Comparison of ENCODE assay signal across 37 cellular contexts in the genomic region with DNA sequence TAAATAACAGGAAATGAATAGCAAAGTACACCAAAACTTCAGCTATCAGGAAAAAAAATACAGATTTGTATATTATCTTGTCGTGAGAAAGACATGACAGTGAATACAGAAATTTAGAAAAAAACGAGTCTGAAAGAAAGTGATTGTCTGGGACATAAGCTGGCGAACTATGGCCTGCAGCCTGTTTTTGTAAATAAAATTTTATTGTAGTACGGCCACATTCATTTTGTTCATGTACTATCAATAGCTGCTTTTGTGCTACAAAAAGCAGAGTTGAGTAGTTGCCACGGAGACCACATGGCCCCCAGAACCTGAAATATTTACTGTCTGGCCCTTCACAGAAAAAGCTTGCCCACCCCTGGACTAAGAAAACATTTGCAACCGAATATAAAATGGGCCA. TPM values are rescaled to one million over a fixed set of nuclear protein-coding genes. Genes with fewer than 3 reads are reported as not detected.
"Had no signal": no experiment of that assay in that cellular context is flagged by ENCODE, and none has a peak within 500 bp of the region (broad histone marks: within the 10 kb centered on the region; RNA-seq: fewer than 3 reads in every experiment).

No MANE protein-coding gene starts in this region.

- H3K27ac ChIP-seq: cardiac muscle cell, colonic mucosa, dorsolateral prefrontal cortex, foreskin keratinocyte, heart right ventricle, lower lobe of right lung, ovary, upper lobe of left lung, vagina had no signal

- H3K4me1 ChIP-seq: colonic mucosa, foreskin keratinocyte had no signal

- H3K27me3 ChIP-seq: ascending aorta, cardiac muscle cell, colonic mucosa, dorsolateral prefrontal cortex, foreskin keratinocyte, heart right ventricle, ovary, upper lobe of left lung, vagina had no signal

- DNase-seq: activated CD4-positive, alpha-beta T cell treated with anti-CD3 and anti-CD28 coated beads for 36 hours; activated CD4-positive, alpha-beta T cell treated with anti-CD3 and anti-CD28 coated beads, Interleukin-2, amount 50 U/mL, for 48 hours; activated CD4-positive, CD25-positive, alpha-beta regulatory T cell; activated CD8-positive, alpha-beta memory T cell treated with anti-CD3 and anti-CD28 coated beads, Interleukin-2, amount 50 U/mL, for 4 hours; activated effector memory CD4-positive, alpha-beta T cell treated with anti-CD3 and anti-CD28 coated beads, Interleukin-2, amount 50 U/mL, for 16 hours; activated naive CD4-positive, alpha-beta T cell treated with anti-CD3 and anti-CD28 coated beads, Interleukin-2, amount 10 ng/mL, durations not matched to agents 7 days and 5 days; activated naive CD8-positive, alpha-beta T cell treated with anti-CD3 and anti-CD28 coated beads, Interleukin-2, amount 10 ng/mL, durations not matched to agents 7 days and 5 days; activated T-cell treated with anti-CD3 and anti-CD28 coated beads, Interleukin-2, amount 50 U/mL, for 1 hour; cerebellar nuclear complex; colonic mucosa; dorsolateral prefrontal cortex; effector memory CD8-positive, alpha-beta T cell; foreskin keratinocyte; heart right ventricle; lower lobe of right lung; nephron progenitor cell; ovary; small intestine; stimulated activated CD4-positive, alpha-beta T cell treated with anti-CD3 and anti-CD28 coated beads, Interleukin-1b, Interleukin-23, amount 100 ng/mL, for 48 hours; stimulated activated CD4-positive, alpha-beta T cell treated with anti-CD3 and anti-CD28 coated beads, Interleukin-4, amount 100 ng/mL, for 4 hours; stimulated activated CD8-positive, alpha-beta memory T cell treated with anti-CD3 and anti-CD28 coated beads, Interleukin-4, amount 100 ng/mL, for 48 hours; stimulated activated naive CD8-positive, alpha-beta T cell treated with anti-CD3 and anti-CD28 coated beads, Interleukin-15, amount 100 ng/mL, for 72 hours; substantia nigra; upper lobe of left lung had no signal

- H3K4me3 ChIP-seq: ascending aorta, cardiac muscle cell, colonic mucosa, dorsolateral prefrontal cortex, heart right ventricle, lower lobe of right lung, ovary, upper lobe of left lung, vagina had no signal

- H3K36me3 ChIP-seq: ascending aorta, cardiac muscle cell, colonic mucosa, heart right ventricle, lower lobe of right lung, ovary, upper lobe of left lung, vagina had no signal

- H3K9me3 ChIP-seq: colonic mucosa, lower lobe of right lung, ovary, upper lobe of left lung, vagina had no signal

RNA-seq across cellular contexts. Expression of a gene that starts 17.8 kb away (rescaled TPM):
- total RNA-seq: activated T-helper 1 cell treated with anti-CD3 and anti-CD28 coated beads, Interleukin-12 subunit alpha, Interleukin-12 subunit beta, Interleukin-2, Interleukin-4 antibody, amounts not matched to agents 30 ng/mL and 10 ng/mL and 1 ng/mL, durations not matched to agents 14 hours and 24 hours and 36 hours had no signal

RNA-seq across cellular contexts. Expression of a gene that starts 56.4 kb away (rescaled TPM):
- total RNA-seq: activated CD4-positive, alpha-beta T cell treated with anti-CD3 and anti-CD28 coated beads for 36 hours; activated CD8-positive, alpha-beta memory T cell treated with anti-CD3 and anti-CD28 coated beads for 36 hours; activated naive CD8-positive, alpha-beta T cell treated with anti-CD3 and anti-CD28 coated beads, Interleukin-2, amount 10 ng/mL, durations not matched to agents 7 days and 5 days; activated T-helper 1 cell treated with anti-CD3 and anti-CD28 coated beads, Interleukin-12 subunit alpha, Interleukin-12 subunit beta, Interleukin-2, Interleukin-4 antibody, amounts not matched to agents 30 ng/mL and 10 ng/mL and 1 ng/mL, durations not matched to agents 14 hours and 24 hours and 36 hours; cardiac muscle cell; colonic mucosa; dorsolateral prefrontal cortex; endothelial cell of umbilical vein; esophagus mucosa; foreskin keratinocyte; glomerular endothelial cell; heart right ventricle; lower lobe of right lung; mesenteric fat pad; mucosa of gallbladder; ovary; progenitor cell of endocrine pancreas; sciatic nerve; T-helper 1 cell treated with Interleukin-12 subunit alpha and Interleukin-12 subunit beta and Interleukin-4 antibody, amounts not matched to agents 30 ng/mL and 1 ng/mL, for 36 hours; upper lobe of left lung; vagina had no signal
- polyA plus RNA-seq: cardiac muscle cell, endothelial cell of umbilical vein, ovary had no signal
